Comparison of ENCODE assay signal across 8 cellular contexts in the genomic region with DNA sequence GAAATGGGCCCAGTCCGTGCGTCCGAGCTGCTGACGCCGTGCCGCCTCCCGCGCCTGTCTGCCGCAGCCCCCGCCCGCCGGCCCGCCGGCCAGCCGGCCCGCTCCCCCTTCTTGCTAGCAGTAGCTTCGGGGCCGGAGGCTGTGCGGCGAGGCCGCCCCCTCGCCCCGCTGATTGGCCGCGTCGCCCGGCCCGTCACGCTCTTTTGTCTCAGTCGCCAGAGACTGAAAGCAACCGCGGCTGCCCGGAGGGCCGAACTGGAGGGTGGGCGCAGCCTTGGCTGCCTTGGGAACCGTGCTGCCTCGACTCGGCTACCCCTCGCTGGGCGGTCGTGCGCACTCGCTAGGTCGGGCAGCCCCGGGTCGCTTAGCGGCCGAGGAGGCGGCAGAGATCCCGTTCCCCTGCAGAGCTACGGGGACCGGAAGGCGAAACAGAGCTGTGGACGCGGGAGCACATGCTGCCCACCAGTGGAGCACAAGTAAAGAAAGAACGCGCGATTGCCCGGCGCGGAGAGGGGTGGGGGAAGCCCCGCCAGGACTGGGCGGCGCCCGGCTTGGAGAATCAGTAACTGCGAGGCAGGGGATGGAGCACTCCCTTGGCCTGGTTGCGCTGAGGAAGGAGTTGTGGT. TPM values are rescaled to one million over a fixed set of nuclear protein-coding genes. Genes with fewer than 3 reads are reported as not detected.
DNase-seq lines count a peak whose midpoint lies in the region; ATAC-seq lines count a peak whose summit lies in the region.

A gene (plus strand): TSS at position 198 of the 626 bp plus-strand sequence. CDS start 1,589 bp downstream, outside the sequence.

- no peak within 1 kb of the TSS for H3K23ac ChIP-seq in trophoblast cell (ENCODE audit: low read length)

- H3K9ac ChIP-seq in trophoblast cell (ENCODE audit: low read length), result no peak within 1 kb of the TSS

- peak within 1 kb of the TSS; percentile 38 for H4K91ac ChIP-seq in trophoblast cell (ENCODE audit: low read depth, low read length)

- no peaks in the 10 kb centered on the region for H3K79me2 ChIP-seq in trophoblast cell (ENCODE audit: control insufficient read depth, insufficient read depth, low read length, poor library complexity)

- peaks cover 2% of the 10 kb centered on the region for H3K79me1 ChIP-seq in trophoblast cell (ENCODE audit: low read length)

- peak within 1 kb of the TSS; percentile 56 for H2AFZ ChIP-seq in trophoblast cell (ENCODE audit: insufficient read depth, low read length, poor library complexity)

- H3K27ac ChIP-seq in trophoblast cell (ENCODE audit: low read depth, low read length), result no peak within 1 kb of the TSS

- H3K27me3 ChIP-seq in trophoblast cell (ENCODE audit: insufficient read depth, low read length), result no peaks in the 10 kb centered on the region

- no CpG with 5 or more reads among the region's 67 CpGs for WGBS in trophoblast cell (ENCODE audit: extremely low coverage, insufficient coverage, insufficient read length)

- no peak within 1 kb of the TSS for H3K18ac ChIP-seq in trophoblast cell (ENCODE audit: low read length)

- DNase-seq in ELR (ENCODE audit: low read depth) (peak; percentile 57), HuH-7 (ENCODE audit: low spot score) (peak; percentile 50), SHP77 treated with DMSO at 0.1 percent for 48 hours (lab: John Stamatoyannopoulos, UW) (peak; percentile 15), amniotic epithelial cell (ENCODE audit: low read depth) (peak; percentile 20), left cardiac atrium (peak; percentile 60), trophoblast cell (peak in 1 of 2 donors; percentile 6), GDM1 (lab: John Stamatoyannopoulos, UW) (no peak)

- H3K4me3 ChIP-seq in trophoblast cell (ENCODE audit: low read depth, low read length), result peak within 1 kb of the TSS; percentile 69

- peak within 1 kb of the TSS; percentile 14 for H4K12ac ChIP-seq in trophoblast cell (ENCODE audit: low read depth, low read length)

- no peak within 1 kb of the TSS for H3K4ac ChIP-seq in trophoblast cell (ENCODE audit: low read depth, low read length)

- peak within 1 kb of the TSS; percentile 69 for H4K8ac ChIP-seq in trophoblast cell (ENCODE audit: low read depth, low read length)

- H3K4me2 ChIP-seq in trophoblast cell (ENCODE audit: low read length), result peak within 1 kb of the TSS; percentile 95

- H3K36me3 ChIP-seq in trophoblast cell (ENCODE audit: control insufficient read depth in 1 of 2, insufficient read depth in 2 of 2, low read length in 2 of 2), result no peaks in the 10 kb centered on the region

- H2BK5ac ChIP-seq in trophoblast cell (ENCODE audit: low read depth, low read length, poor library complexity), result no peak within 1 kb of the TSS

- H3K4me1 ChIP-seq in trophoblast cell (ENCODE audit: control insufficient read depth in 1 of 2, insufficient read depth in 2 of 2, low read length in 2 of 2), result peaks cover 0 to 2% of the 10 kb centered on the region in 2 experiments

- intact Hi-C loops in left cardiac atrium (cut with DNase I), result no loop called here

- no peaks in the 10 kb centered on the region for H3K9me3 ChIP-seq in trophoblast cell (ENCODE audit: insufficient read depth, low read depth, low read length)

- no peak within 1 kb of the TSS for H2BK120ac ChIP-seq in trophoblast cell (ENCODE audit: insufficient read depth, low read length, poor library complexity)

- no peak within 1 kb of the TSS for H2BK12ac ChIP-seq in trophoblast cell (ENCODE audit: low read length)

- H3K14ac ChIP-seq in trophoblast cell (ENCODE audit: low read length), result peak within 1 kb of the TSS; percentile 11

- peak; percentile 67 for ATAC-seq in GM21529 (IDR thresholded peaks at IDR 0.05; ENCODE audit: unreplicated experiment)
- peak; percentile 85 to 93 for ATAC-seq in left cardiac atrium

- H2AK5ac ChIP-seq in trophoblast cell (ENCODE audit: low read length), result no peak within 1 kb of the TSS

RNA-seq across cellular contexts. Expression of the gene that starts here (rescaled TPM):
- under 1 TPM; 0.32 to 0.42 TPM for total RNA-seq in left cardiac atrium
- 0.53 and 1.0 TPM in 2 replicates for polyA plus RNA-seq in trophoblast cell (2013)

Comparison
In these comparisons a context has a peak if more than half of its experiments do, and no peak if none do; other contexts are left out.
1. Peak in DNase-seq and ATAC-seq in left cardiac atrium; RNA of the gene not detected or under 1 TPM.